ENCODE assay signal across 7 cellular contexts in genomic region chr1:161216945-161217712, GRCh38. TPM values are rescaled to one million over a fixed set of nuclear protein-coding genes. Genes with fewer than 3 reads are reported as not detected.
DNase-seq lines count a peak whose midpoint lies in the region; ATAC-seq and TF ChIP-seq lines count a peak whose summit lies in the region.

No MANE protein-coding gene starts in this region.

- BruUV-seq in PC-9 (replicated peaks; lab: Mats Ljungman, UMichigan), result no TSS peak

- H3K36me3 ChIP-seq in PC-9 (ENCODE audit: low read depth), result peaks cover 9% of the 10 kb centered on the region
- peaks cover 8% of the 10 kb centered on the region for H3K36me3 ChIP-seq in fibroblast of lung (ENCODE audit: control insufficient read depth, insufficient read depth, low read length)
- peaks cover 9 to 32% of the 10 kb centered on the region in 2 donors for H3K36me3 ChIP-seq in psoas muscle (ENCODE audit: insufficient read depth in 1 of 2, low read depth in 1 of 2)

- 45 to 51% (median 46%) methylated on average over 7 of the region's 7 CpGs for WGBS in psoas muscle, 3 donors

- no peaks in the 10 kb centered on the region for H3K9me2 ChIP-seq in PC-9 (ENCODE audit: insufficient read depth)

- DNase-seq in PC-9 (no peak), fibroblast of lung (ENCODE audit: low read depth in 2 of 2) (peak; percentile 80), psoas muscle (no peak), NCI-H2227 treated with DMSO at 0.1 percent for 48 hours (lab: John Stamatoyannopoulos, UW) (no peak), retina (no peak)

- POLR2A ChIA-PET in PC-9 (lab: Charles Lee; ENCODE audit: unreplicated experiment), result interaction anchor here (1.0 kb wide), 1 partner anchor 8 kb away, joined by 11 read pairs; no protein-coding TSS in a partner anchor

- no peaks in the 10 kb centered on the region for H3K9me3 ChIP-seq in PC-9 (ENCODE audit: insufficient read depth, low read depth)
- no peaks in the 10 kb centered on the region for H3K9me3 ChIP-seq in fibroblast of lung (ENCODE audit: control insufficient read depth, insufficient read depth, low read depth, low read length)
- no peaks in the 10 kb centered on the region for H3K9me3 ChIP-seq in psoas muscle

- H3F3A ChIP-seq in PC-9 (ENCODE audit: insufficient read depth, low read depth), result peaks cover 5% of the 10 kb centered on the region; the same call in 1 of the 2 replicates

- H4K20me1 ChIP-seq in PC-9 (ENCODE audit: insufficient read depth) (no peaks in the 10 kb centered on the region), fibroblast of lung (ENCODE audit: control insufficient read depth, extremely low read depth, insufficient read depth, low read length) (no peaks in the 10 kb centered on the region)

- peak overlapping the region; percentile 39 for H3K27ac ChIP-seq in PC-9
- H3K27ac ChIP-seq in fibroblast of lung (ENCODE audit: insufficient read depth, low read length), result peak overlapping the region; percentile 90
- H3K27ac ChIP-seq in psoas muscle, result no peak overlapping the region

- H3K79me2 ChIP-seq in PC-9 (ENCODE audit: low read depth), result no peaks in the 10 kb centered on the region
- H3K79me2 ChIP-seq in fibroblast of lung (ENCODE audit: control insufficient read depth, insufficient read depth, low read length), result no peaks in the 10 kb centered on the region

- H3K4me1 ChIP-seq in PC-9 (replicated peaks; ENCODE audit: insufficient read depth), result peaks cover 7% of the 10 kb centered on the region; the same call in 1 of the 2 replicates
- H3K4me1 ChIP-seq in fibroblast of lung (ENCODE audit: control insufficient read depth, extremely low read depth, insufficient read depth, low read length), result peaks cover 14% of the 10 kb centered on the region
- no peaks in the 10 kb centered on the region for H3K4me1 ChIP-seq in psoas muscle

- H3K4me3 ChIP-seq in PC-9, result no peak overlapping the region
- H3K4me3 ChIP-seq in fibroblast of lung (replicated peaks in 1 of 4; ENCODE audit: control extremely low read depth in 1 of 4, insufficient read depth in 1 of 4, low read depth in 3 of 4, low read length in 4 of 4), result no peak overlapping the region
- peak overlapping the region; percentile 39 for H3K4me3 ChIP-seq in psoas muscle

- peak overlapping the region; percentile 61 for H3K9ac ChIP-seq in fibroblast of lung (ENCODE audit: insufficient read depth, low read length)

- intact Hi-C loops in PC-9 (cut with micrococcal nuclease; ENCODE audit: unreplicated experiment) (no loop called here), psoas muscle (cut with DNase I) (no loop called here)

- H3K4me2 ChIP-seq in PC-9 (no peak overlapping the region), fibroblast of lung (ENCODE audit: extremely low read depth, insufficient read depth, low read length) (peak overlapping the region; percentile 28)

- CTCF ChIA-PET in PC-9 (lab: Charles Lee), result no interaction called here

- TF ChIP-seq CTCF in PC-9 (conservative IDR thresholded peaks at IDR 0.05) (no peak), fibroblast of lung (conservative IDR thresholded peaks at IDR 0.05 in 1 of 2, IDR thresholded peaks at IDR 0.05 in 1 of 2; ENCODE audit: low read depth in 1 of 2, low read length in 2 of 2) (no peak), psoas muscle (IDR thresholded peaks at IDR 0.05) (no peak)

- no peak overlapping the region for H2AFZ ChIP-seq in PC-9
- peak overlapping the region; percentile 60 for H2AFZ ChIP-seq in fibroblast of lung (ENCODE audit: low read length)

- H3K27me3 ChIP-seq in PC-9 (ENCODE audit: insufficient read depth, low read depth) (no peaks in the 10 kb centered on the region), fibroblast of lung (ENCODE audit: control insufficient read depth, insufficient read depth, low read length) (no peaks in the 10 kb centered on the region), psoas muscle (ENCODE audit: insufficient read depth in 3 of 3, low read length in 2 of 3) (no peaks in the 10 kb centered on the region)

- peak; percentile 78 for ATAC-seq in GM18868 (IDR thresholded peaks at IDR 0.05; ENCODE audit: unreplicated experiment)
- peak; percentile 90 for ATAC-seq in HG02852 (IDR thresholded peaks at IDR 0.05; ENCODE audit: unreplicated experiment)
- peak; percentile 26 to 61 (median 42) for ATAC-seq in psoas muscle

RNA-seq across cellular contexts. Expression of gene FCER1G, which starts 2.0 kb away (rescaled TPM):
- total RNA-seq in PC-9 (2021) (1.3 TPM in 1 of 2 replicates, not detected in the other), fibroblast of lung (not detected in 2 replicates), psoas muscle (10 to 100 TPM in 2 of 4 donors, 1 to 10 TPM in 2; 3.3 to 11.3 (median 9.7) TPM)
- polyA plus RNA-seq in fibroblast of lung (0.21 and 0.85 TPM in 2 replicates), psoas muscle (10 to 100 TPM in 2 of 3 donors, 1 to 10 TPM in 1; 8.3 to 23.5 (median 12.4) TPM)
- 0.23 and 0.43 TPM in 2 replicates for polyA plus RNA-seq in fibroblast of lung (2012)
- not detected in 2 replicates for polyA minus RNA-seq in fibroblast of lung (ENCODE audit: low replicate concordance)

RNA-seq across cellular contexts. Expression of gene APOA2, which starts 6.3 kb away (rescaled TPM):
- not detected in 2 replicates for total RNA-seq in PC-9 (2021)
- total RNA-seq in fibroblast of lung, result not detected in 2 replicates
- not detected in 2 replicates for polyA plus RNA-seq in fibroblast of lung
- polyA plus RNA-seq in fibroblast of lung (2012), result not detected in 2 replicates
- polyA minus RNA-seq in fibroblast of lung (ENCODE audit: low replicate concordance), result not detected in 2 replicates
- under 1 TPM in 1 of 4 donors, not detected in 3; 0.86 TPM for total RNA-seq in psoas muscle
- polyA plus RNA-seq in psoas muscle, result not detected

RNA-seq across cellular contexts. Expression of gene TOMM40L, which starts 8.7 kb away (rescaled TPM):
- 4.3 and 6.7 TPM in 2 replicates for total RNA-seq in PC-9 (2021)
- total RNA-seq in fibroblast of lung, result 9.2 and 11.7 TPM in 2 replicates
- 11.1 and 12.0 TPM in 2 replicates for polyA plus RNA-seq in fibroblast of lung
- 10.8 and 11.4 TPM in 2 replicates for polyA plus RNA-seq in fibroblast of lung (2012)
- polyA minus RNA-seq in fibroblast of lung (ENCODE audit: low replicate concordance), result 39.7 and 47.2 TPM in 2 replicates
- 10 to 100 TPM; 10.0 to 39.2 (median 27.5) TPM for total RNA-seq in psoas muscle
- polyA plus RNA-seq in psoas muscle, result 10 to 100 TPM; 26.4 to 38.3 (median 32.4) TPM

RNA-seq across cellular contexts. Expression of gene NDUFS2, which starts 15.0 kb away (rescaled TPM):
- total RNA-seq in PC-9 (2021), result 99.5 and 107 TPM in 2 replicates
- total RNA-seq in fibroblast of lung, result 142 and 194 TPM in 2 replicates
- 135 and 141 TPM in 2 replicates for polyA plus RNA-seq in fibroblast of lung
- 104 and 105 TPM in 2 replicates for polyA plus RNA-seq in fibroblast of lung (2012)
- 144 and 179 TPM in 2 replicates for polyA minus RNA-seq in fibroblast of lung (ENCODE audit: low replicate concordance)
- total RNA-seq in psoas muscle, result 100 to 1,000 TPM; 204 to 336 (median 272) TPM
- 100 to 1,000 TPM; 207 to 270 (median 232) TPM for polyA plus RNA-seq in psoas muscle

RNA-seq across cellular contexts. Expression of gene ADAMTS4, which starts 18.3 kb away (rescaled TPM):
- total RNA-seq in PC-9 (2021) (0.08 TPM in 1 of 2 replicates, not detected in the other), fibroblast of lung (0.51 and 1.3 TPM in 2 replicates), psoas muscle (1 to 10 TPM; 1.3 to 8.9 (median 5.2) TPM)
- polyA plus RNA-seq in fibroblast of lung (0.75 and 1.0 TPM in 2 replicates), psoas muscle (1 to 10 TPM in 1 of 3 donors, under 1 TPM in 2; 0.88 to 1.3 (median 0.92) TPM)
- polyA plus RNA-seq in fibroblast of lung (2012), result 1.3 and 1.9 TPM in 2 replicates
- 6.6 and 14.3 TPM in 2 replicates for polyA minus RNA-seq in fibroblast of lung (ENCODE audit: low replicate concordance)

Comparison
In these comparisons a context has a peak if more than half of its experiments do, and no peak if none do; other contexts are left out.
1. DNase-seq: peak in fibroblast of lung (2 of 2); none in PC-9 (0 of 2), psoas muscle (0 of 2), NCI-H2227 treated with DMSO at 0.1 percent for 48 hours (single experiment) and retina (single experiment).
2. Peak in every context shown above with its lines, with median percentiles within 50 percentile points of each other: ATAC-seq.